8 cellular contexts compared by ENCODE assay signal in genomic region chr7:32890010-32890552, GRCh38. TPM values are rescaled to one million over a fixed set of nuclear protein-coding genes. Genes with fewer than 3 reads are reported as not detected.
DNase-seq lines count a peak whose midpoint lies in the region; ATAC-seq and TF ChIP-seq lines count a peak whose summit lies in the region.

No MANE protein-coding gene starts in this region.

- ATAC-seq in activated T-cell treated with anti-CD3 and anti-CD28 coated beads, Interleukin-2, amount 50 U/mL, for 4 hours = no peak
- ATAC-seq in Panc1 = no peak
- ATAC-seq in naive B cell (ENCODE audit: low read depth in 2 of 2) = no peak
- ATAC-seq in HG03378 (IDR thresholded peaks at IDR 0.05; ENCODE audit: unreplicated experiment) = no peak

- H3K4me3 ChIP-seq in Panc1 (ENCODE audit: low read depth in 2 of 2, low read length in 2 of 2) = peak overlapping the region; percentile 83 to 94
- H3K4me3 ChIP-seq in duodenal mucosa (ENCODE audit: low read depth in 1 of 2, low read length in 2 of 2) = peak overlapping the region; percentile 81 to 93

- peaks cover 40% of the 10 kb centered on the region for H3K4me1 ChIP-seq in Panc1 (ENCODE audit: control insufficient read depth, insufficient read depth, low read length)
- peaks cover 26 to 40% of the 10 kb centered on the region in 2 donors for H3K4me1 ChIP-seq in duodenal mucosa (ENCODE audit: control insufficient read depth in 1 of 2, insufficient read depth in 2 of 2, low read length in 2 of 2)

- H3K9me3 Mint-ChIP-seq in activated T-cell treated with anti-CD3 and anti-CD28 coated beads, Interleukin-2, amount 50 U/mL, for 4 hours = no peaks in the 10 kb centered on the region
- H3K9me3 Mint-ChIP-seq in naive B cell = no peaks in the 10 kb centered on the region

- no peaks in the 10 kb centered on the region for H3K27me3 Mint-ChIP-seq in activated T-cell treated with anti-CD3 and anti-CD28 coated beads, Interleukin-2, amount 50 U/mL, for 4 hours (ENCODE audit: low read depth)
- H3K27me3 Mint-ChIP-seq in naive B cell = no peaks in the 10 kb centered on the region

- H3K27me3 ChIP-seq in Panc1 (ENCODE audit: control insufficient read depth, insufficient read depth, low read length) = no peaks in the 10 kb centered on the region
- H3K27me3 ChIP-seq in duodenal mucosa (ENCODE audit: control insufficient read depth in 1 of 2, insufficient read depth in 2 of 2, low read length in 2 of 2) = no peaks in the 10 kb centered on the region

- no peak for DNase-seq in activated T-cell treated with anti-CD3 and anti-CD28 coated beads, Interleukin-2, amount 50 U/mL, for 4 hours
- DNase-seq in activated T-cell treated with anti-CD3 and anti-CD28 coated beads, Interleukin-2, amount 50 U/mL, for 48 hours = no peak
- no peak for DNase-seq in Panc1 (ENCODE audit: low read depth, low spot score)
- no peak for DNase-seq in naive B cell
- no peak for DNase-seq in COLO829 (ENCODE audit: low spot score)
- no peak for DNase-seq in stimulated activated naive CD4-positive, alpha-beta T cell (lab: John Stamatoyannopoulos, UW)

- H3K4me3 Mint-ChIP-seq in activated T-cell treated with anti-CD3 and anti-CD28 coated beads, Interleukin-2, amount 50 U/mL, for 4 hours = peak overlapping the region; percentile 97
- H3K4me3 Mint-ChIP-seq in naive B cell = peak overlapping the region; percentile 84 to 100 (median 98)

- H3K36me3 ChIP-seq in Panc1 (ENCODE audit: control insufficient read depth, insufficient read depth, low read length) = peaks cover 3% of the 10 kb centered on the region; the same call in 1 of the 2 replicates
- no peaks in the 10 kb centered on the region for H3K36me3 ChIP-seq in duodenal mucosa (ENCODE audit: control insufficient read depth in 1 of 2, insufficient read depth in 2 of 2, low read length in 2 of 2)

- BruUV-seq in Panc1 (replicated peaks; lab: Mats Ljungman, UMichigan) = no TSS peak

- H3K9ac ChIP-seq in duodenal mucosa (ENCODE audit: low read depth in 1 of 2, low read length in 2 of 2) = peak overlapping the region; percentile 86 to 97

- H3K9me3 ChIP-seq in Panc1 (ENCODE audit: control insufficient read depth, insufficient read depth, low read depth, low read length) (no peaks in the 10 kb centered on the region), duodenal mucosa (ENCODE audit: control insufficient read depth in 1 of 2, low read length in 2 of 2) (no peaks in the 10 kb centered on the region)

- POLR2A ChIA-PET in Panc1 (lab: Charles Lee) = interaction anchor here (0.5 to 1.3 kb wide), 4 partner anchors 9 to 17 kb away, joined by 4 to 6 read pairs (median 5); no protein-coding TSS in a partner anchor

- peak overlapping the region; percentile 98 to 100 (median 100) for H3K27ac Mint-ChIP-seq in naive B cell

- intact Hi-C loops in Panc1 (cut with micrococcal nuclease; ENCODE audit: unreplicated experiment) = no loop called here

- CTCF ChIA-PET in Panc1 (lab: Charles Lee) = interaction anchor here (0.6 kb wide), 1 partner anchor 399 kb away, joined by 3 read pairs; no protein-coding TSS in a partner anchor

- TF ChIP-seq CTCF in Panc1 (IDR thresholded peaks at IDR 0.05) = no peak

- peaks cover 2% of the 10 kb centered on the region for H3K36me3 Mint-ChIP-seq in activated T-cell treated with anti-CD3 and anti-CD28 coated beads, Interleukin-2, amount 50 U/mL, for 4 hours (ENCODE audit: insufficient read depth)
- peaks cover 0 to 4% of the 10 kb centered on the region in 2 donors for H3K36me3 Mint-ChIP-seq in naive B cell

- H3K27ac ChIP-seq in Panc1 (ENCODE audit: low read length) (peak overlapping the region; percentile 98), duodenal mucosa (ENCODE audit: low read depth, low read length) (peak overlapping the region; percentile 93)

- in situ Hi-C loops in Panc1 (cut with HindIII; ENCODE audit: low pct_unique_long_range_greater_than_20kb, low sequenced_read_pairs) = no loop called here

- peaks cover 64% of the 10 kb centered on the region for H3K4me1 Mint-ChIP-seq in activated T-cell treated with anti-CD3 and anti-CD28 coated beads, Interleukin-2, amount 50 U/mL, for 4 hours (ENCODE audit: low read depth)
- peaks cover 56 to 69% (median 64%) of the 10 kb centered on the region in 3 donors for H3K4me1 Mint-ChIP-seq in naive B cell

RNA-seq across cellular contexts. Expression of gene KBTBD2, which starts 1.5 kb away (rescaled TPM):
- 10 to 100 TPM; 16.4 to 18.9 (median 17.6) TPM for total RNA-seq in activated T-cell treated with anti-CD3 and anti-CD28 coated beads, Interleukin-2, amount 50 U/mL, for 4 hours
- total RNA-seq in Panc1 (2021; ENCODE audit: unreplicated experiment) = 36.8 TPM
- polyA plus RNA-seq in Panc1 (2012; ENCODE audit: insufficient read length) = 20.4 TPM
- 100 to 1,000 TPM in 1 of 6 donors, 10 to 100 TPM in 5; 29.8 to 112 (median 53.0) TPM for polyA plus RNA-seq in naive B cell (ENCODE audit: low read depth in 6 of 6)
